In genomic region chr20:31684153-31685003, GRCh38 we compare ENCODE assay signal across 8 cellular contexts. TPM values are rescaled to one million over a fixed set of nuclear protein-coding genes. Genes with fewer than 3 reads are reported as not detected.
DNase-seq lines count a peak whose midpoint lies in the region; ATAC-seq, FAIRE-seq and TF ChIP-seq lines count a peak whose summit lies in the region.

No MANE protein-coding gene starts in this region.

- no peaks in the 10 kb centered on the region for H3K9me3 ChIP-seq in pancreas

- no peaks in the 10 kb centered on the region for H3K27me3 ChIP-seq in pancreas

- no peaks in the 10 kb centered on the region for H3K9me3 Mint-ChIP-seq in Calu3 (ENCODE audit: low read depth, unreplicated experiment)

- H3K27me3 Mint-ChIP-seq in Calu3 (ENCODE audit: unreplicated experiment) = no peaks in the 10 kb centered on the region

- H3K4me1 ChIP-seq in pancreas = peaks cover 6 to 14% (median 8%) of the 10 kb centered on the region in 3 donors

- ATAC-seq in GM21576 (IDR thresholded peaks at IDR 0.05; ENCODE audit: unreplicated experiment) (peak; percentile 41), pancreas (no peak), left colon (no peak), GM19351 (IDR thresholded peaks at IDR 0.05; ENCODE audit: unreplicated experiment) (no peak)

- H3K36me3 Mint-ChIP-seq in Calu3 (ENCODE audit: insufficient read depth, unreplicated experiment) = peaks cover 98% of the 10 kb centered on the region

- H3K27ac Mint-ChIP-seq in Calu3 (ENCODE audit: unreplicated experiment) = peak overlapping the region; percentile 37

- intact Hi-C loops in Calu3 (cut with micrococcal nuclease; ENCODE audit: unreplicated experiment) (no loop called here), pancreas (cut with DNase I) (no loop called here), left colon (cut with DNase I, micrococcal nuclease) (no loop called here)

- in situ Hi-C loops in GM13976 (cut with MboI; ENCODE audit: low sequenced_read_pairs, unreplicated experiment) = no loop called here

- FAIRE-seq in RCC 7860 (lab: Jason Lieb, UNC) = peak; percentile 79
- FAIRE-seq in pancreas (lab: Jason Lieb, UNC) = no peak

- H3K4me3 ChIP-seq in pancreas = no peak overlapping the region

- WGBS in pancreas, 2 donors = 82 to 87% methylated on average over 11 of the region's 11 CpGs

- CTCF ChIA-PET in Calu3 (lab: Charles Lee) = interaction anchor here (1.1 to 3.5 kb wide), 5 partner anchors 12 to 39 kb away, joined by 3 to 13 read pairs (median 4); partner anchors contain the start of gene BCL2L1

- peaks cover 86% of the 10 kb centered on the region for H3K4me1 Mint-ChIP-seq in Calu3 (ENCODE audit: low read depth, unreplicated experiment)

- no peak overlapping the region for H3K4me3 Mint-ChIP-seq in Calu3 (ENCODE audit: low read depth, unreplicated experiment)

- DNase-seq in Calu3 (no peak), RCC 7860 (ENCODE audit: low spot score) (peak; percentile 67), kidney tubule cell (ENCODE audit: low spot score) (peak; percentile 81), pancreas (no peak), left colon (no peak), GM13976 (ENCODE audit: low spot score) (no peak)

- H3K27ac ChIP-seq in pancreas = peak overlapping the region in 1 of 4 donors; percentile 19

- BruUV-seq in Calu3 (replicated peaks; lab: Mats Ljungman, UMichigan) = no TSS peak

- TF ChIP-seq CTCF in Calu3 (IDR thresholded peaks at IDR 0.05; ENCODE audit: unreplicated experiment) (no peak), pancreas (IDR thresholded peaks at IDR 0.05) (no peak), GM13976 (IDR thresholded peaks at IDR 0.05; ENCODE audit: borderline replicate concordance, control extremely low read depth, extremely low read depth, insufficient read depth, missing control alignments) (no peak)

- peaks cover 0 to 17% (median 0%) of the 10 kb centered on the region in 3 donors for H3K36me3 ChIP-seq in pancreas

RNA-seq across cellular contexts. Expression of gene BCL2L1, which starts 38.3 kb away (rescaled TPM):
- total RNA-seq in Calu3 (2022) (290 and 321 TPM in 2 replicates), pancreas (10 to 100 TPM; 27.3 to 59.8 (median 40.0) TPM), left colon (10 to 100 TPM; 84.8 to 89.0 TPM)
- polyA plus RNA-seq in pancreas = 10 to 100 TPM; 40.8 to 55.5 TPM

RNA-seq across cellular contexts. Expression of gene COX4I2, which starts 46.7 kb away (rescaled TPM):
- total RNA-seq in Calu3 (2022) (not detected in 2 replicates), pancreas (under 1 TPM in 5 of 6 donors, not detected in 1; 0.28 to 0.94 (median 0.60) TPM), left colon (under 1 TPM in 1 of 2 donors, not detected in 1; 0.67 TPM)
- polyA plus RNA-seq in pancreas = 1 to 10 TPM; 3.7 to 7.8 TPM

RNA-seq across cellular contexts. Expression of gene TPX2, which starts 54.7 kb away (rescaled TPM):
- total RNA-seq in Calu3 (2022) (157 and 179 TPM in 2 replicates), pancreas (1 to 10 TPM in 1 of 6 donors, under 1 TPM in 4, not detected in 1; 0.20 to 1.5 (median 0.79) TPM), left colon (10 to 100 TPM in 1 of 2 donors, 1 to 10 TPM in 1; 7.4 to 15.8 TPM)
- under 1 TPM; 0.04 to 0.12 TPM for polyA plus RNA-seq in pancreas

Comparison
In these comparisons a context has a peak if more than half of its experiments do, and no peak if none do; other contexts are left out.
1. DNase-seq: peak in RCC 7860 (single experiment) and kidney tubule cell (single experiment); none in Calu3 (single experiment), pancreas (0 of 6), left colon (0 of 2) and GM13976 (single experiment).